In genomic region chr3:49276475-49277356, GRCh38 we compare ENCODE assay signal across 8 cellular contexts. TPM values are rescaled to one million over a fixed set of nuclear protein-coding genes. Genes with fewer than 3 reads are reported as not detected.
DNase-seq lines count a peak whose midpoint lies in the region; ATAC-seq and TF ChIP-seq lines count a peak whose summit lies in the region.

C3orf62 (minus strand) TSS chr3:49277232; CDS start chr3:49276872, 360 bp downstream.

- H2AFZ ChIP-seq in OCI-LY7 (ENCODE audit: low read length): no peak within 1 kb of the TSS

- no peaks in the 10 kb centered on the region for H3K27me3 Mint-ChIP-seq in activated T-helper 2 cell treated with anti-CD3 and anti-CD28 coated beads, Interferon-gamma antibody, Interleukin-2, Interleukin-4, amounts not matched to agents 10 μg/mL and 5 μg/mL and 100 μg/mL, durations not matched to agents 14 hours and 24 hours and 36 hours (ENCODE audit: low read depth)
- H3K27me3 Mint-ChIP-seq in natural killer cell (ENCODE audit: low read depth in 2 of 2): no peaks in the 10 kb centered on the region

- H4K20me1 ChIP-seq in OCI-LY7 (ENCODE audit: insufficient read depth, low read length): no peaks in the 10 kb centered on the region

- no peaks in the 10 kb centered on the region for H3K9me3 Mint-ChIP-seq in activated T-helper 2 cell treated with anti-CD3 and anti-CD28 coated beads, Interferon-gamma antibody, Interleukin-2, Interleukin-4, amounts not matched to agents 10 μg/mL and 5 μg/mL and 100 μg/mL, durations not matched to agents 14 hours and 24 hours and 36 hours
- H3K9me3 Mint-ChIP-seq in natural killer cell: no peaks in the 10 kb centered on the region
- no peaks in the 10 kb centered on the region for H3K9me3 Mint-ChIP-seq in stimulated activated effector memory CD8-positive, alpha-beta T cell treated with anti-CD3 and anti-CD28 coated beads, Interleukin-12 subunit alpha, Interleukin-12 subunit beta, amount 100 ng/mL, for 72 hours

- H3K4me1 ChIP-seq in OCI-LY7 (ENCODE audit: insufficient read depth, low read length, poor library complexity, severe bottlenecking): no peaks in the 10 kb centered on the region

- ATAC-seq in GM21381 (IDR thresholded peaks at IDR 0.05; ENCODE audit: unreplicated experiment) (peak; percentile 67), natural killer cell (peak; percentile 84 to 89 (median 87)), HG02763 (IDR thresholded peaks at IDR 0.05; ENCODE audit: unreplicated experiment) (no peak)
- peak; percentile 92 for ATAC-seq in stimulated activated effector memory CD8-positive, alpha-beta T cell treated with anti-CD3 and anti-CD28 coated beads, Interleukin-12 subunit alpha, Interleukin-12 subunit beta, amount 100 ng/mL, for 72 hours

- H3K36me3 ChIP-seq in OCI-LY7 (ENCODE audit: insufficient read depth, low read length): peaks cover 61% of the 10 kb centered on the region

- peak within 1 kb of the TSS; percentile 90 for H3K27ac Mint-ChIP-seq in activated T-helper 2 cell treated with anti-CD3 and anti-CD28 coated beads, Interferon-gamma antibody, Interleukin-2, Interleukin-4, amounts not matched to agents 10 μg/mL and 5 μg/mL and 100 μg/mL, durations not matched to agents 14 hours and 24 hours and 36 hours
- peak within 1 kb of the TSS; percentile 86 to 94 for H3K27ac Mint-ChIP-seq in natural killer cell
- peak within 1 kb of the TSS; percentile 96 for H3K27ac Mint-ChIP-seq in stimulated activated effector memory CD8-positive, alpha-beta T cell treated with anti-CD3 and anti-CD28 coated beads, Interleukin-12 subunit alpha, Interleukin-12 subunit beta, amount 100 ng/mL, for 72 hours

- peak within 1 kb of the TSS; percentile 33; the same call in 1 of the 2 replicates for H3K4me2 ChIP-seq in OCI-LY7 (ENCODE audit: low read length)

- intact Hi-C loops in OCI-LY7 (cut with micrococcal nuclease; ENCODE audit: unreplicated experiment) (no loop called here), natural killer cell (cut with micrococcal nuclease) (no loop called here)
- intact Hi-C loops in activated T-helper 2 cell treated with anti-CD3 and anti-CD28 coated beads, Interferon-gamma antibody, Interleukin-2, Interleukin-4, amounts not matched to agents 10 μg/mL and 5 μg/mL and 100 μg/mL, durations not matched to agents 14 hours and 24 hours and 36 hours (cut with micrococcal nuclease): loop anchor here (5.0 to 10.0 kb wide), 2 partner anchors 81 to 102 kb away; partner anchors contain the start of genes GPX1 and KLHDC8B

- H3K27ac ChIP-seq in OCI-LY7 (ENCODE audit: low read depth, low read length, poor library complexity, severe bottlenecking): no peak within 1 kb of the TSS

- H3K9me3 ChIP-seq in OCI-LY7 (ENCODE audit: low read length): no peaks in the 10 kb centered on the region

- POLR2A ChIA-PET in OCI-LY7 (lab: Charles Lee): no interaction called here

- no TSS peak for BruUV-seq in OCI-LY7 (replicated peaks; lab: Mats Ljungman, UMichigan)

- TF ChIP-seq CTCF in OCI-LY7 (conservative IDR thresholded peaks at IDR 0.05; ENCODE audit: low read length) (no peak), fibroblast of pulmonary artery (IDR thresholded peaks at IDR 0.05; ENCODE audit: low read length, missing control alignments) (no peak), natural killer cell (IDR thresholded peaks at IDR 0.05) (no peak)

- peak; percentile 84 for DNase-seq in Ammon's horn (ENCODE audit: low spot score)
- no peak for DNase-seq in OCI-LY7 (ENCODE audit: low spot score)
- DNase-seq in activated T-helper 2 cell treated with anti-CD3 and anti-CD28 coated beads, Interferon-gamma antibody, Interleukin-2, Interleukin-4, amounts not matched to agents 10 μg/mL and 5 μg/mL and 100 μg/mL, durations not matched to agents 14 hours and 24 hours and 36 hours (ENCODE audit: low spot score): peak; percentile 71
- peak; percentile 84 for DNase-seq in fibroblast of pulmonary artery (ENCODE audit: low read depth)
- DNase-seq in natural killer cell: peak; percentile 54
- DNase-seq in stimulated activated effector memory CD8-positive, alpha-beta T cell treated with anti-CD3 and anti-CD28 coated beads, Interleukin-12 subunit alpha, Interleukin-12 subunit beta, amount 100 ng/mL, for 72 hours (ENCODE audit: low spot score in 2 of 2): peak; percentile 60 to 89

- H3K4me3 ChIP-seq in OCI-LY7 (ENCODE audit: low read depth, low read length, poor library complexity, severe bottlenecking) (no peak within 1 kb of the TSS), fibroblast of pulmonary artery (replicated peaks; ENCODE audit: low read depth, low read length) (peak within 1 kb of the TSS; percentile 54)

- peaks cover 30% of the 10 kb centered on the region for H3K4me1 Mint-ChIP-seq in activated T-helper 2 cell treated with anti-CD3 and anti-CD28 coated beads, Interferon-gamma antibody, Interleukin-2, Interleukin-4, amounts not matched to agents 10 μg/mL and 5 μg/mL and 100 μg/mL, durations not matched to agents 14 hours and 24 hours and 36 hours (ENCODE audit: low read depth)
- H3K4me1 Mint-ChIP-seq in natural killer cell: peaks cover 21 to 23% of the 10 kb centered on the region in 2 donors
- H3K4me1 Mint-ChIP-seq in stimulated activated effector memory CD8-positive, alpha-beta T cell treated with anti-CD3 and anti-CD28 coated beads, Interleukin-12 subunit alpha, Interleukin-12 subunit beta, amount 100 ng/mL, for 72 hours: peaks cover 28% of the 10 kb centered on the region

- H3K36me3 Mint-ChIP-seq in activated T-helper 2 cell treated with anti-CD3 and anti-CD28 coated beads, Interferon-gamma antibody, Interleukin-2, Interleukin-4, amounts not matched to agents 10 μg/mL and 5 μg/mL and 100 μg/mL, durations not matched to agents 14 hours and 24 hours and 36 hours (ENCODE audit: low read depth): peaks cover 51% of the 10 kb centered on the region
- H3K36me3 Mint-ChIP-seq in natural killer cell: no peaks in the 10 kb centered on the region
- H3K36me3 Mint-ChIP-seq in stimulated activated effector memory CD8-positive, alpha-beta T cell treated with anti-CD3 and anti-CD28 coated beads, Interleukin-12 subunit alpha, Interleukin-12 subunit beta, amount 100 ng/mL, for 72 hours: peaks cover 55% of the 10 kb centered on the region

- H3K9me2 ChIP-seq in OCI-LY7 (ENCODE audit: insufficient read depth, low read length): no peaks in the 10 kb centered on the region

- CTCF ChIA-PET in OCI-LY7 (lab: Charles Lee; ENCODE audit: unreplicated experiment): no interaction called here

- no peaks in the 10 kb centered on the region for H3K79me2 ChIP-seq in OCI-LY7 (ENCODE audit: insufficient read depth, low read depth, low read length)

- peak within 1 kb of the TSS; percentile 80 for H3K4me3 Mint-ChIP-seq in activated T-helper 2 cell treated with anti-CD3 and anti-CD28 coated beads, Interferon-gamma antibody, Interleukin-2, Interleukin-4, amounts not matched to agents 10 μg/mL and 5 μg/mL and 100 μg/mL, durations not matched to agents 14 hours and 24 hours and 36 hours (ENCODE audit: low read depth)
- peak within 1 kb of the TSS; percentile 89 for H3K4me3 Mint-ChIP-seq in natural killer cell
- peak within 1 kb of the TSS; percentile 82 for H3K4me3 Mint-ChIP-seq in stimulated activated effector memory CD8-positive, alpha-beta T cell treated with anti-CD3 and anti-CD28 coated beads, Interleukin-12 subunit alpha, Interleukin-12 subunit beta, amount 100 ng/mL, for 72 hours

RNA-seq across cellular contexts. Expression of gene C3orf62, which starts in this region (rescaled TPM):
- total RNA-seq in OCI-LY7 (2014; rRNA removed; shearing (Covaris generic)): 4.8 and 6.4 TPM in 2 replicates
- total RNA-seq in OCI-LY7 (2022): 11.3 and 11.7 TPM in 2 replicates
- 7.7 and 7.8 TPM in 2 replicates for total RNA-seq in activated T-helper 2 cell treated with anti-CD3 and anti-CD28 coated beads, Interferon-gamma antibody, Interleukin-2, Interleukin-4, amounts not matched to agents 10 μg/mL and 5 μg/mL and 100 μg/mL, durations not matched to agents 14 hours and 24 hours and 36 hours
- 10 to 100 TPM in 2 of 3 donors, 1 to 10 TPM in 1; 8.8 to 12.7 (median 10.8) TPM for total RNA-seq in natural killer cell
